In genomic region chr10:121237718-121238117, GRCh38 we compare ENCODE assay signal across 1 cellular context.
TF ChIP-seq lines count a peak whose summit lies in the region.

No MANE protein-coding gene starts in this region.

TF ChIP-seq in Ishikawa, 13 proteins besides CTCF, POLR2A, EP300 and RAD21 (continued from another document):
- TF ChIP-seq, protein P1, sequence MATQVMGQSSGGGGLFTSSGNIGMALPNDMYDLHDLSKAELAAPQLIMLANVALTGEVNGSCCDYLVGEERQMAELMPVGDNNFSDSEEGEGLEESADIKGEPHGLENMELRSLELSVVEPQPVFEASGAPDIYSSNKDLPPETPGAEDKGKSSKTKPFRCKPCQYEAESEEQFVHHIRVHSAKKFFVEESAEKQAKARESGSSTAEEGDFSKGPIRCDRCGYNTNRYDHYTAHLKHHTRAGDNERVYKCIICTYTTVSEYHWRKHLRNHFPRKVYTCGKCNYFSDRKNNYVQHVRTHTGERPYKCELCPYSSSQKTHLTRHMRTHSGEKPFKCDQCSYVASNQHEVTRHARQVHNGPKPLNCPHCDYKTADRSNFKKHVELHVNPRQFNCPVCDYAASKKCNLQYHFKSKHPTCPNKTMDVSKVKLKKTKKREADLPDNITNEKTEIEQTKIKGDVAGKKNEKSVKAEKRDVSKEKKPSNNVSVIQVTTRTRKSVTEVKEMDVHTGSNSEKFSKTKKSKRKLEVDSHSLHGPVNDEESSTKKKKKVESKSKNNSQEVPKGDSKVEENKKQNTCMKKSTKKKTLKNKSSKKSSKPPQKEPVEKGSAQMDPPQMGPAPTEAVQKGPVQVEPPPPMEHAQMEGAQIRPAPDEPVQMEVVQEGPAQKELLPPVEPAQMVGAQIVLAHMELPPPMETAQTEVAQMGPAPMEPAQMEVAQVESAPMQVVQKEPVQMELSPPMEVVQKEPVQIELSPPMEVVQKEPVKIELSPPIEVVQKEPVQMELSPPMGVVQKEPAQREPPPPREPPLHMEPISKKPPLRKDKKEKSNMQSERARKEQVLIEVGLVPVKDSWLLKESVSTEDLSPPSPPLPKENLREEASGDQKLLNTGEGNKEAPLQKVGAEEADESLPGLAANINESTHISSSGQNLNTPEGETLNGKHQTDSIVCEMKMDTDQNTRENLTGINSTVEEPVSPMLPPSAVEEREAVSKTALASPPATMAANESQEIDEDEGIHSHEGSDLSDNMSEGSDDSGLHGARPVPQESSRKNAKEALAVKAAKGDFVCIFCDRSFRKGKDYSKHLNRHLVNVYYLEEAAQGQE (IDR thresholded peaks at IDR 0.05; ENCODE audit: low read depth), result no peak
- no peak for TF ChIP-seq ZBTB7A (IDR thresholded peaks at IDR 0.05; ENCODE audit: low read depth)
- TF ChIP-seq TAF1 (IDR thresholded peaks at IDR 0.05; ENCODE audit: low read depth), result no peak
- TF ChIP-seq TEAD4 (IDR thresholded peaks at IDR 0.05), result no peak
- no peak for TF ChIP-seq NFIC (IDR thresholded peaks at IDR 0.05)
- TF ChIP-seq, protein P2, sequence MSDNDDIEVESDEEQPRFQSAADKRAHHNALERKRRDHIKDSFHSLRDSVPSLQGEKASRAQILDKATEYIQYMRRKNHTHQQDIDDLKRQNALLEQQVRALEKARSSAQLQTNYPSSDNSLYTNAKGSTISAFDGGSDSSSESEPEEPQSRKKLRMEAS (IDR thresholded peaks at IDR 0.05), result no peak
- no peak for TF ChIP-seq CEBPB (IDR thresholded peaks at IDR 0.05)
- TF ChIP-seq EGR1 (IDR thresholded peaks at IDR 0.05), result no peak
- TF ChIP-seq TCF12 (IDR thresholded peaks at IDR 0.05; ENCODE audit: low read depth), result no peak
- TF ChIP-seq CREB1 (IDR thresholded peaks at IDR 0.05; ENCODE audit: low read depth), result no peak
- no peak for TF ChIP-seq FOXM1 (IDR thresholded peaks at IDR 0.05; ENCODE audit: borderline replicate concordance, low read depth)
TF ChIP-seq in Ishikawa: peak in this region for 0.
